Comparison of ENCODE assay signal across 10 cellular contexts in the genomic region with DNA sequence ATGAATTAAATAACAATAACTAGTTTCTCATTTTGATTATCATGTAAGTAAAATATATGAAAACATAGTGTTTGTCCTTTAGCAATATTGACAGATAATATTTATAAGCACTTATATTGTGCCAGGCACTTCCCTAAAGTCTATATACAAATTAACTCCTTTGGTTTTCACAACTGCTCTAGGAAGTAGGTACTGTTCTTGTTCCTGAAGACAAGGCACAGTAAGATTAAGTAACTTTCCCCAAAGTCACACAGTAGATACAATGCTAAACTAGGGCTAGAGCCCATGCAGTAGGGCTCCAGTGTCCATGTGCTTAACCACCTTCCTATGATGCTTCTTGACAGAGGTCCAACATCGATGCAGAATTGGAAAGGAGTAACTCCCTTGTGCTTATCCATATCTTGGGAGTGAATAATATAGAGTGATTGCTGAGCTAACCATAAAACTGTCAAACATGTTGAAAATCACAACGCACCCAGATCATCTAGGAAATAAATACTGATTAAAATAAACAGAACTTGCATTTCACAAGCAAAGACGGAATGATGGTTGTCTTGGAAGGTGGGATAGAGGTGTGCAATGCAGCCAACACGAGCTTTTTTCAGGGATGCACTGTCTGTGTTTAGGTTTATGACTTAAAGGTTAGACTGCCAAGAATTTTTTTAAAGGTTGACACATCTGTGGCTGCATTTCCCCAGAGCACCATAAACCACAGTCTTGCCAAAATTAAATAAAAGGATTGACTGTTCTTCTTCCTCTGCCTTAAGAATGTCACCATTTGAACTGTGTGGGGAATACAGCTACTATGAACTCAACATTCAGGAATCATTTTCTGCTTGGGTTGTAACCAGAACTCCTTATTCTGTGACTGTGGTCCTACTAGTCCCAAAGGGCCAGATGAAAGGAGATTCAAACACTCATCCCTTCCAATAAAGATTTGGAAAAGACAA.
DNase-seq lines count a peak whose midpoint lies in the region; ATAC-seq, FAIRE-seq and TF ChIP-seq lines count a peak whose summit lies in the region.
"Had no signal": no experiment of that assay in that cellular context is flagged by ENCODE, and none has a peak within 500 bp of the region (broad histone marks: within the 10 kb centered on the region; RNA-seq: fewer than 3 reads in every experiment).

No MANE protein-coding gene starts in this region.

- no peak for ATAC-seq in CD4-positive, CD25-positive, alpha-beta regulatory T cell (ENCODE audit: low read depth in 2 of 2)
- ATAC-seq in natural killer cell treated with Interleukin-12 subunit alpha and Interleukin-12 subunit beta and Interleukin-15 and Interleukin-18, amount 100 ng/mL, for 72 hours: peak; percentile 33 to 51

- H3K9ac ChIP-seq in kidney (ENCODE audit: low read length in 2 of 2): no peak overlapping the region
- H3K9ac ChIP-seq: parathyroid adenoma had no signal

- intact Hi-C loops in kidney (cut with DNase I): no loop called here

- no peaks in the 10 kb centered on the region for H3K27me3 ChIP-seq in CD4-positive, CD25-positive, alpha-beta regulatory T cell (ENCODE audit: control insufficient read depth, insufficient read depth, low read length)
- H3K27me3 ChIP-seq: dorsolateral prefrontal cortex had no signal

- no peak for FAIRE-seq in kidney (lab: Jason Lieb, UNC)

- TF ChIP-seq CTCF in astrocyte of the cerebellum (IDR thresholded peaks at IDR 0.05; ENCODE audit: low read depth, low read length, missing control alignments) (no peak), kidney (IDR thresholded peaks at IDR 0.05; ENCODE audit: borderline replicate concordance, extremely low read depth, insufficient read depth) (no peak)

- H3K9me3 Mint-ChIP-seq in CD4-positive, CD25-positive, alpha-beta regulatory T cell: no peaks in the 10 kb centered on the region
- no peaks in the 10 kb centered on the region for H3K9me3 Mint-ChIP-seq in natural killer cell treated with Interleukin-12 subunit alpha and Interleukin-12 subunit beta and Interleukin-15 and Interleukin-18, amount 100 ng/mL, for 72 hours

- peak overlapping the region; percentile 37 for H3K27ac ChIP-seq in CD4-positive, CD25-positive, alpha-beta regulatory T cell (ENCODE audit: insufficient read depth, low read length, poor library complexity, severe bottlenecking)
- H3K27ac ChIP-seq in kidney (ENCODE audit: low read depth in 2 of 2, low read length in 2 of 2): no peak overlapping the region
- H3K27ac ChIP-seq: dorsolateral prefrontal cortex, parathyroid adenoma had no signal

- H3K36me3 ChIP-seq in CD4-positive, CD25-positive, alpha-beta regulatory T cell (ENCODE audit: control insufficient read depth, insufficient read depth, low read length): peaks cover 3% of the 10 kb centered on the region
- no peaks in the 10 kb centered on the region for H3K36me3 ChIP-seq in kidney (ENCODE audit: control insufficient read depth in 1 of 2, insufficient read depth in 2 of 2, low read length in 2 of 2)

- no peaks in the 10 kb centered on the region for H3K27me3 Mint-ChIP-seq in CD4-positive, CD25-positive, alpha-beta regulatory T cell
- H3K27me3 Mint-ChIP-seq in natural killer cell treated with Interleukin-12 subunit alpha and Interleukin-12 subunit beta and Interleukin-15 and Interleukin-18, amount 100 ng/mL, for 72 hours: no peaks in the 10 kb centered on the region

- peak overlapping the region; percentile 28 for H3K4me3 ChIP-seq in CD4-positive, CD25-positive, alpha-beta regulatory T cell (ENCODE audit: low read depth, low read length)
- H3K4me3 ChIP-seq in astrocyte of the cerebellum (ENCODE audit: low read depth, low read length) (no peak overlapping the region), kidney (ENCODE audit: low read length in 2 of 2) (no peak overlapping the region)
- H3K4me3 ChIP-seq: dorsolateral prefrontal cortex had no signal

- no peak for DNase-seq in CD4-positive, CD25-positive, alpha-beta regulatory T cell
- DNase-seq in HCEC 1CT (peak; percentile 81), astrocyte of the cerebellum (ENCODE audit: low read depth) (peak; percentile 32), kidney (no peak), iPS-NIHi7 (ENCODE audit: extremely low spot score) (no peak), HPDE6-E6E7 (ENCODE audit: extremely low spot score) (no peak)
- DNase-seq in natural killer cell treated with Interleukin-12 subunit alpha and Interleukin-12 subunit beta and Interleukin-15 and Interleukin-18, amount 100 ng/mL, for 72 hours (ENCODE audit: low spot score): no peak
- DNase-seq: dorsolateral prefrontal cortex, NCI-H2081 treated with DMSO at 0.1 percent for 48 hours had no signal

- no peaks in the 10 kb centered on the region for H3K9me3 ChIP-seq in CD4-positive, CD25-positive, alpha-beta regulatory T cell (ENCODE audit: control insufficient read depth in 2 of 2, low read length in 2 of 2)
- H3K9me3 ChIP-seq in kidney (ENCODE audit: control insufficient read depth in 1 of 2, low read length in 2 of 2): no peaks in the 10 kb centered on the region

- peaks cover 14% of the 10 kb centered on the region for H3K36me3 Mint-ChIP-seq in CD4-positive, CD25-positive, alpha-beta regulatory T cell
- peaks cover 5% of the 10 kb centered on the region for H3K36me3 Mint-ChIP-seq in natural killer cell treated with Interleukin-12 subunit alpha and Interleukin-12 subunit beta and Interleukin-15 and Interleukin-18, amount 100 ng/mL, for 72 hours

- in situ Hi-C loops in astrocyte of the cerebellum (cut with HindIII; ENCODE audit: low sequenced_read_pairs): no loop called here

- peak overlapping the region; percentile 67 to 91 (median 72) for H3K27ac Mint-ChIP-seq in CD4-positive, CD25-positive, alpha-beta regulatory T cell
- peak overlapping the region; percentile 65 to 88 for H3K27ac Mint-ChIP-seq in natural killer cell treated with Interleukin-12 subunit alpha and Interleukin-12 subunit beta and Interleukin-15 and Interleukin-18, amount 100 ng/mL, for 72 hours

- peak overlapping the region in 2 of 4 donors; percentile 4 to 16 for H3K4me3 Mint-ChIP-seq in CD4-positive, CD25-positive, alpha-beta regulatory T cell
- peak overlapping the region; percentile 9 for H3K4me3 Mint-ChIP-seq in natural killer cell treated with Interleukin-12 subunit alpha and Interleukin-12 subunit beta and Interleukin-15 and Interleukin-18, amount 100 ng/mL, for 72 hours

- peaks cover 73% of the 10 kb centered on the region for H3K4me1 ChIP-seq in CD4-positive, CD25-positive, alpha-beta regulatory T cell (ENCODE audit: control insufficient read depth, insufficient read depth, low read length, poor library complexity, severe bottlenecking)
- H3K4me1 ChIP-seq in kidney (ENCODE audit: control insufficient read depth in 1 of 2, insufficient read depth in 1 of 2, low read depth in 1 of 2, low read length in 2 of 2): no peaks in the 10 kb centered on the region

- H3K4me1 Mint-ChIP-seq in CD4-positive, CD25-positive, alpha-beta regulatory T cell: peaks cover 54 to 97% (median 75%) of the 10 kb centered on the region in 4 donors
- H3K4me1 Mint-ChIP-seq in natural killer cell treated with Interleukin-12 subunit alpha and Interleukin-12 subunit beta and Interleukin-15 and Interleukin-18, amount 100 ng/mL, for 72 hours (ENCODE audit: low read depth in 2 of 2): peaks cover 75 to 79% of the 10 kb centered on the region in 2 donors

Comparison
In these comparisons a context has a peak if more than half of its experiments do, and no peak if none do; other contexts are left out.
1. ATAC-seq: peak in natural killer cell treated with Interleukin-12 subunit alpha and Interleukin-12 subunit beta and Interleukin-15 and Interleukin-18, amount 100 ng/mL, for 72 hours (2 of 2); none in CD4-positive, CD25-positive, alpha-beta regulatory T cell (0 of 2).
2. DNase-seq: peak in HCEC 1CT (single experiment) and astrocyte of the cerebellum (single experiment); none in CD4-positive, CD25-positive, alpha-beta regulatory T cell (0 of 3), natural killer cell treated with Interleukin-12 subunit alpha and Interleukin-12 subunit beta and Interleukin-15 and Interleukin-18, amount 100 ng/mL, for 72 hours (single experiment), kidney (single experiment), iPS-NIHi7 (single experiment) and HPDE6-E6E7 (single experiment).